Comparison of ENCODE assay signal across 28 cellular contexts in the genomic region with DNA sequence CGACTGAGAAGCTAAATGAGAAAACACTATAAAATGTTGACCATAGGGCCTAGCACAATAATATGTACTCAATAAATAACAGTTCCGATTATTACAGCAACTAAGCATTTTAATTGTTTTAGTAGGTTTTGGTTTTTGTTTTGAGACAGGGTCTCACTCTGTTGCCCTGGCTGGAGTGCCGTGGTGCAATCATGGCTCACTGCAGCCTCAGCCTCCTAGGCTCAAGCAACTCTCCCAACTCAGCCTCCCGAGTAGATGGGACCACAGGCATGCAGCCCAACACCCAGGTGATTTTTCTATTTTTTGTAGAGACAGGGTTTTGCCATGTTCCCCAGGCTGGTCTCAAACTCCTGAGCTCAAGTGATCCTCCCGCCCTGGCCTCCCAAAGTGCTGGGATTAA.
"Had no signal": no experiment of that assay in that cellular context is flagged by ENCODE, and none has a peak within 500 bp of the region (broad histone marks: within the 10 kb centered on the region; RNA-seq: fewer than 3 reads in every experiment).

No MANE protein-coding gene starts in this region.

- H3K27me3 Mint-ChIP-seq: dendritic cell treated with granulocyte-macrophage colony-stimulating factor and Interleukin-4, amounts not matched to agents 40 ng/mL and 50 ng/mL, for 4 days; effector memory CD8-positive, alpha-beta T cell had no signal

- H3K4me3 Mint-ChIP-seq: dendritic cell treated with granulocyte-macrophage colony-stimulating factor and Interleukin-4, amounts not matched to agents 40 ng/mL and 50 ng/mL, for 4 days; effector memory CD8-positive, alpha-beta T cell; endodermal cell had no signal

- H3K4me3 ChIP-seq: colonic mucosa, coronary artery, dorsolateral prefrontal cortex, esophagus muscularis mucosa, esophagus squamous epithelium, gastrocnemius medialis, gastroesophageal sphincter, heart left ventricle, heart right ventricle had no signal

- DNase-seq: colonic mucosa; cortex of kidney; dermis blood vessel endothelial cell; dorsolateral prefrontal cortex; effector CD4-positive, alpha-beta T cell; effector CD8-positive, alpha-beta T cell; effector memory CD4-positive, alpha-beta T cell; effector memory CD8-positive, alpha-beta T cell; endodermal cell; erythroblast; esophagus squamous epithelium; foreskin fibroblast; foreskin keratinocyte; foreskin melanocyte; gastrocnemius medialis; glutamatergic neuron; head of caudate nucleus; heart left ventricle; heart right ventricle had no signal

- H3K27ac Mint-ChIP-seq: dendritic cell treated with granulocyte-macrophage colony-stimulating factor and Interleukin-4, amounts not matched to agents 40 ng/mL and 50 ng/mL, for 4 days; endodermal cell had no signal

- H3K9me3 Mint-ChIP-seq: dendritic cell treated with granulocyte-macrophage colony-stimulating factor and Interleukin-4, amounts not matched to agents 40 ng/mL and 50 ng/mL, for 4 days; effector memory CD8-positive, alpha-beta T cell; endodermal cell had no signal

- H3K9me3 ChIP-seq: colonic mucosa, esophagus muscularis mucosa, esophagus squamous epithelium, gastrocnemius medialis, gastroesophageal sphincter, heart left ventricle, heart right ventricle had no signal

- H3K4me1 Mint-ChIP-seq: endodermal cell had no signal

- H3K36me3 ChIP-seq: colonic mucosa had no signal

- H3K27ac ChIP-seq: colonic mucosa, coronary artery, dorsolateral prefrontal cortex, epithelial cell of prostate, esophagus muscularis mucosa, esophagus squamous epithelium, foreskin keratinocyte, gastrocnemius medialis, gastroesophageal sphincter, heart left ventricle, heart right ventricle had no signal

- H3K27me3 ChIP-seq: colonic mucosa, dorsolateral prefrontal cortex, esophagus muscularis mucosa, esophagus squamous epithelium, foreskin keratinocyte, gastrocnemius medialis, gastroesophageal sphincter, heart left ventricle, heart right ventricle had no signal

- FAIRE-seq: endometrium, endothelial cell of umbilical vein, frontal cortex had no signal

- H3K4me1 ChIP-seq: colonic mucosa, esophagus muscularis mucosa, esophagus squamous epithelium, foreskin keratinocyte, gastrocnemius medialis, gastroesophageal sphincter, heart left ventricle, heart right ventricle had no signal

- ATAC-seq: effector memory CD8-positive, alpha-beta T cell; esophagus mucosa; foreskin keratinocyte; gastrocnemius medialis; gastroesophageal sphincter; heart left ventricle; heart right ventricle had no signal
